ENCODE assay signal across 25 cellular contexts in genomic region chr2:192657364-192657763, GRCh38.
"Had no signal": no experiment of that assay in that cellular context is flagged by ENCODE, and none has a peak within 500 bp of the region (broad histone marks: within the 10 kb centered on the region; RNA-seq: fewer than 3 reads in every experiment).

No MANE protein-coding gene starts in this region.

- H3K4me1 ChIP-seq: ascending aorta, lower lobe of right lung, right atrium auricular region, vagina had no signal

- H3K27me3 Mint-ChIP-seq: activated CD4-positive, alpha-beta T cell treated with anti-CD3 and anti-CD28 coated beads, Interleukin-2, amount 10 ng/mL, durations not matched to agents 7 days and 5 days; activated CD8-positive, alpha-beta memory T cell treated with anti-CD3 and anti-CD28 coated beads, Interleukin-2, amount 10 ng/mL, durations not matched to agents 7 days and 5 days; activated CD8-positive, alpha-beta T cell treated with anti-CD3 and anti-CD28 coated beads for 36 hours; naive B cell; progenitor cell of endocrine pancreas; type B pancreatic cell had no signal

- DNase-seq: activated CD4-positive, alpha-beta T cell treated with anti-CD3 and anti-CD28 coated beads, Interleukin-2, amount 10 ng/mL, durations not matched to agents 7 days and 5 days; activated CD4-positive, CD25-positive, alpha-beta regulatory T cell treated with anti-CD3 and anti-CD28 coated beads, Interleukin-2, amount 50 U/mL, for 72 hours; activated CD8-positive, alpha-beta memory T cell treated with anti-CD3 and anti-CD28 coated beads, Interleukin-2, amount 10 ng/mL, durations not matched to agents 7 days and 5 days; activated CD8-positive, alpha-beta T cell treated with anti-CD3 and anti-CD28 coated beads for 36 hours; activated gamma-delta T cell treated with Interleukin-2 at 50 U/mL for 16 hours; activated T-cell treated with anti-CD3 and anti-CD28 coated beads for 4 hours; brain microvascular endothelial cell; caudate nucleus; dermis blood vessel endothelial cell; effector CD8-positive, alpha-beta T cell; erythroblast; foreskin fibroblast; lower lobe of right lung; naive B cell; stimulated activated CD4-positive, alpha-beta T cell treated with anti-CD3 and anti-CD28 coated beads, Interleukin-4, amount 100 ng/mL, for 24 hours; stimulated activated naive CD4-positive, alpha-beta T cell treated with Interleukin-2 at 50 U/mL for 16 hours had no signal

- H3K4me3 Mint-ChIP-seq: activated CD4-positive, alpha-beta T cell treated with anti-CD3 and anti-CD28 coated beads, Interleukin-2, amount 10 ng/mL, durations not matched to agents 7 days and 5 days; activated CD8-positive, alpha-beta memory T cell treated with anti-CD3 and anti-CD28 coated beads, Interleukin-2, amount 10 ng/mL, durations not matched to agents 7 days and 5 days; activated CD8-positive, alpha-beta T cell treated with anti-CD3 and anti-CD28 coated beads for 36 hours; activated T-helper 1 cell treated with anti-CD3 and anti-CD28 coated beads, Interleukin-12 subunit alpha, Interleukin-12 subunit beta, Interleukin-2, Interleukin-4 antibody, amounts not matched to agents 30 ng/mL and 10 ng/mL and 1 ng/mL, durations not matched to agents 14 hours and 24 hours and 36 hours; naive B cell; type B pancreatic cell had no signal

- H3K4me1 Mint-ChIP-seq: activated CD4-positive, alpha-beta T cell treated with anti-CD3 and anti-CD28 coated beads, Interleukin-2, amount 10 ng/mL, durations not matched to agents 7 days and 5 days; activated CD8-positive, alpha-beta memory T cell treated with anti-CD3 and anti-CD28 coated beads, Interleukin-2, amount 10 ng/mL, durations not matched to agents 7 days and 5 days; naive B cell had no signal

- H3K36me3 Mint-ChIP-seq: activated CD8-positive, alpha-beta memory T cell treated with anti-CD3 and anti-CD28 coated beads, Interleukin-2, amount 10 ng/mL, durations not matched to agents 7 days and 5 days; activated naive CD4-positive, alpha-beta T cell treated with anti-CD3 and anti-CD28 coated beads, Interleukin-2, amount 50 U/mL, for 72 hours; naive B cell; type B pancreatic cell had no signal

- H3K36me3 ChIP-seq: ascending aorta, brain microvascular endothelial cell, lower lobe of right lung, right atrium auricular region, thoracic aorta, vagina had no signal

- H3K27me3 ChIP-seq: ascending aorta, brain microvascular endothelial cell, right atrium auricular region, vagina had no signal

- H3K9me3 Mint-ChIP-seq: activated CD4-positive, alpha-beta T cell treated with anti-CD3 and anti-CD28 coated beads, Interleukin-2, amount 10 ng/mL, durations not matched to agents 7 days and 5 days; activated CD8-positive, alpha-beta T cell treated with anti-CD3 and anti-CD28 coated beads for 36 hours; activated T-helper 1 cell treated with anti-CD3 and anti-CD28 coated beads, Interleukin-12 subunit alpha, Interleukin-12 subunit beta, Interleukin-2, Interleukin-4 antibody, amounts not matched to agents 30 ng/mL and 10 ng/mL and 1 ng/mL, durations not matched to agents 14 hours and 24 hours and 36 hours had no signal

- H3K4me3 ChIP-seq: ascending aorta, lower lobe of right lung, right atrium auricular region, thoracic aorta, vagina had no signal

- H3K27ac Mint-ChIP-seq: activated CD4-positive, alpha-beta T cell treated with anti-CD3 and anti-CD28 coated beads, Interleukin-2, amount 10 ng/mL, durations not matched to agents 7 days and 5 days; activated CD8-positive, alpha-beta memory T cell treated with anti-CD3 and anti-CD28 coated beads, Interleukin-2, amount 10 ng/mL, durations not matched to agents 7 days and 5 days; activated CD8-positive, alpha-beta T cell treated with anti-CD3 and anti-CD28 coated beads for 36 hours; activated naive CD4-positive, alpha-beta T cell treated with anti-CD3 and anti-CD28 coated beads, Interleukin-2, amount 50 U/mL, for 72 hours; activated T-helper 1 cell treated with anti-CD3 and anti-CD28 coated beads, Interleukin-12 subunit alpha, Interleukin-12 subunit beta, Interleukin-2, Interleukin-4 antibody, amounts not matched to agents 30 ng/mL and 10 ng/mL and 1 ng/mL, durations not matched to agents 14 hours and 24 hours and 36 hours; naive B cell; progenitor cell of endocrine pancreas; type B pancreatic cell had no signal

- H3K27ac ChIP-seq: ascending aorta, brain microvascular endothelial cell, lower lobe of right lung, right atrium auricular region, thoracic aorta, vagina, VCaP had no signal
